In the genomic region with DNA sequence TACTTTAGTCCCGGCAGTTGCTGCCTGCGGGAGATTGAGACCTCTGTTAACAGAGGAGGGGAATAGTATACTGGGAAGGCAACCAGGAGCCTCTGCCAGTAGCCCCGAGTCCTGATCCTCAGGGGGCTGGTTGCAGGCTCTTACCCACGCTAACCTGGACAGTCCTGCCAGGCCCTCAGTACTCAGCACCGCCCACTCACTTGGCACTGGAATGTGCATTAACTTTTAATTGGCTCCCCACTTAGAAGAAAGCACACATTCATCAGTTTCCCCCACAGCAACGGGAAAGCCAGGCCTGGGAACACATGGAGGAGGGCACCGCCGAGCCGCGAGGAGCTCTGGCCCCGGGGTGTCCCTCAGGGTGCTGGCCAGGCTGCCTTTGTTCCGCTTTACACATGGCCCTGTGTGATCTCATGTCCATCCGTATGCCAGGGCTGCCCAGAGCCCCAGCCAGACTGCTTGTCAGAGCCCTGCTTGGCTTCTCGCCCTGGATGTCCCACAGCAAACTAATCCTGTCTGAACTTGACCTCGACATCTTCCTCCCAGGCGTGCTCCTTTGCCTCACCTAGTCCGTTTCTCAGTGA, we compare ENCODE assay signal across 17 cellular contexts. TPM values are rescaled to one million over a fixed set of nuclear protein-coding genes. Genes with fewer than 3 reads are reported as not detected.
DNase-seq lines count a peak whose midpoint lies in the region; ATAC-seq, FAIRE-seq and TF ChIP-seq lines count a peak whose summit lies in the region.
"Had no signal": no experiment of that assay in that cellular context is flagged by ENCODE, and none has a peak within 500 bp of the region (broad histone marks: within the 10 kb centered on the region; RNA-seq: fewer than 3 reads in every experiment).

No MANE protein-coding gene starts in this region.

- no peaks in the 10 kb centered on the region for H3K27me3 Mint-ChIP-seq in neural crest cell (ENCODE audit: low read depth)
- H3K27me3 Mint-ChIP-seq: CD4-positive, alpha-beta memory T cell; central memory CD8-positive, alpha-beta T cell; type B pancreatic cell had no signal

- H3K4me1 Mint-ChIP-seq in neural crest cell = no peaks in the 10 kb centered on the region

- no peak overlapping the region for H3K4me3 Mint-ChIP-seq in neural crest cell
- H3K4me3 Mint-ChIP-seq: central memory CD8-positive, alpha-beta T cell; type B pancreatic cell had no signal

- peak; percentile 27 for ATAC-seq in aorta (ENCODE audit: low FRiP score)
- no peak for ATAC-seq in GM19023 (IDR thresholded peaks at IDR 0.05; ENCODE audit: unreplicated experiment)
- ATAC-seq: K562 had no signal

- 59 to 76% methylated on average over 15 to 17 of the region's 17 CpGs for WGBS in aorta, 2 donors

- no peak overlapping the region for H3K4me3 ChIP-seq in aorta (ENCODE audit: low read length in 2 of 2)
- H3K4me3 ChIP-seq: K562, ovary had no signal

- peaks cover 0 to 6% of the 10 kb centered on the region in 2 donors for H3K4me1 ChIP-seq in aorta (ENCODE audit: control insufficient read depth in 1 of 2, insufficient read depth in 2 of 2, low read length in 2 of 2)

- no peaks in the 10 kb centered on the region for H3K36me3 Mint-ChIP-seq in neural crest cell (ENCODE audit: low read depth)
- H3K36me3 Mint-ChIP-seq: type B pancreatic cell had no signal

- intact Hi-C loops in aorta (cut with DNase I) = no loop called here

- H3K27ac ChIP-seq in aorta (ENCODE audit: low read depth in 1 of 2, low read length in 2 of 2) = no peak overlapping the region
- H3K27ac ChIP-seq: ovary had no signal

- DNase-seq in astrocyte of the hippocampus (ENCODE audit: low read depth, low spot score) = peak; percentile 44
- peak; percentile 44 to 66 for DNase-seq in frontal cortex (ENCODE audit: low spot score in 2 of 2)
- no peak for DNase-seq in neural crest cell (ENCODE audit: low read depth, low spot score)
- no peak for DNase-seq in aorta
- no peak for DNase-seq in NCI-H146 (lab: John Stamatoyannopoulos, UW)
- DNase-seq in GOT3 (lab: John Stamatoyannopoulos, UW) = no peak
- DNase-seq: activated naive CD4-positive, alpha-beta T cell treated with Interleukin-2 at 50 U/mL for 16 hours; CD4-positive, alpha-beta memory T cell; erythroblast; NCI-H446; ovary had no signal

- H3K27ac Mint-ChIP-seq in neural crest cell (ENCODE audit: unreplicated experiment) = peak overlapping the region; percentile 71
- H3K27ac Mint-ChIP-seq: type B pancreatic cell had no signal

- no peaks in the 10 kb centered on the region for H3K9me3 ChIP-seq in aorta (ENCODE audit: control insufficient read depth, low read length)
- H3K9me3 ChIP-seq: ovary had no signal

- peaks cover 0 to 2% of the 10 kb centered on the region in 2 donors for H3K36me3 ChIP-seq in aorta (ENCODE audit: control insufficient read depth in 1 of 2, insufficient read depth in 2 of 2, low read length in 1 of 2)
- H3K36me3 ChIP-seq: ovary had no signal

- FAIRE-seq in frontal cortex (lab: Jason Lieb, UNC) = no peak
- FAIRE-seq: GM12892, K562 had no signal

- H3K27me3 ChIP-seq in aorta (ENCODE audit: control insufficient read depth in 1 of 2, insufficient read depth in 2 of 2, low read length in 1 of 2) = no peaks in the 10 kb centered on the region
- H3K27me3 ChIP-seq: ovary had no signal

- TF ChIP-seq CTCF in neural crest cell (conservative IDR thresholded peaks at IDR 0.05) = no peak

- H3K9me3 Mint-ChIP-seq in neural crest cell = no peaks in the 10 kb centered on the region
- H3K9me3 Mint-ChIP-seq: CD4-positive, alpha-beta memory T cell; central memory CD8-positive, alpha-beta T cell; type B pancreatic cell had no signal

RNA-seq across cellular contexts. Expression of a gene that starts 14.2 kb away (rescaled TPM):
- total RNA-seq in frontal cortex = 28.1 TPM
- total RNA-seq in neural crest cell = 6.8 and 10.3 TPM in 2 replicates
- 10 to 100 TPM; 11.6 to 15.2 TPM for total RNA-seq in aorta
- polyA plus RNA-seq in aorta = 10 to 100 TPM; 11.1 to 50.6 TPM

RNA-seq across cellular contexts. Expression of a gene that starts 14.6 kb away (rescaled TPM):
- total RNA-seq in frontal cortex = 14.7 TPM
- total RNA-seq in neural crest cell = 16.8 and 20.3 TPM in 2 replicates
- 1 to 10 TPM; 5.5 to 8.7 TPM for total RNA-seq in aorta
- 10 to 100 TPM in 1 of 2 donors, 1 to 10 TPM in 1; 9.9 to 15.4 TPM for polyA plus RNA-seq in aorta

RNA-seq across cellular contexts. Expression of a gene that starts 15.4 kb away (rescaled TPM):
- 2.0 TPM for total RNA-seq in frontal cortex
- total RNA-seq in neural crest cell = 0.86 TPM in 2 replicates
- 1 to 10 TPM; 3.2 to 3.9 TPM for total RNA-seq in aorta
- 1 to 10 TPM; 3.7 to 7.4 TPM for polyA plus RNA-seq in aorta

RNA-seq across cellular contexts. Expression of a gene that starts 27.9 kb away (rescaled TPM):
- total RNA-seq in frontal cortex = 15.5 TPM
- total RNA-seq in neural crest cell = 62.2 and 63.1 TPM in 2 replicates
- total RNA-seq in aorta = 10 to 100 TPM; 28.3 to 31.5 TPM
- polyA plus RNA-seq in aorta = 10 to 100 TPM; 32.0 to 41.6 TPM

RNA-seq across cellular contexts. Expression of a gene that starts 31.2 kb away (rescaled TPM):
- total RNA-seq in frontal cortex (not detected), neural crest cell (not detected in 2 replicates), aorta (not detected)
- 10 to 100 TPM in 1 of 2 donors, not detected in 1; 13.4 TPM for polyA plus RNA-seq in aorta
- total RNA-seq: CD4-positive, alpha-beta memory T cell; K562; mesenteric fat pad; ovary had no signal
- polyA plus RNA-seq: CD4-positive, alpha-beta memory T cell; K562; ovary had no signal

Comparison
In these comparisons a context has a peak if more than half of its experiments do, and no peak if none do; other contexts are left out.
1. DNase-seq: peak in astrocyte of the hippocampus (single experiment) and frontal cortex (2 of 2); none in neural crest cell (single experiment), aorta (0 of 2), NCI-H146 (single experiment) and GOT3 (single experiment).